Comparison of ENCODE assay signal across 19 cellular contexts in the genomic region with DNA sequence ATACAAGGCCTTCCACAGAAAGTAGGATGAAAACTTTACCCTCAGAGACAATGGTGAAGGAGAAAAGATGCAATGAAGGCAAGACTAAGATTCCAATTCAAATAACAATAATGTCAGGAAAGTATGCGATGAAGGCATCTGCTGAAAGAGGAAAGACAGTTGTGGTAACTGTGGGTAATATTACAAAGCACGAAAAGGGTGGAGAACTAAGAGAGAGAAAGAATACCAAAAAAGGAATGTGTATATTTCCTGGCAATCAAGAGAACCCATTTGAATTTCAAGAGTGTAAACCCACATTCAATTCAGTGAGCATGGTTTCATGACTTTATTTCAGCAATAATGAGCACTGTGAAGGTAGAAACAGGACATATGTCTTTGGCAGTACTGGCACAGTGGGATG.
DNase-seq lines count a peak whose midpoint lies in the region; ATAC-seq, FAIRE-seq and TF ChIP-seq lines count a peak whose summit lies in the region.
"Had no signal": no experiment of that assay in that cellular context is flagged by ENCODE, and none has a peak within 500 bp of the region (broad histone marks: within the 10 kb centered on the region; RNA-seq: fewer than 3 reads in every experiment).

No MANE protein-coding gene starts in this region.

- H3K79me2 ChIP-seq in endothelial cell of umbilical vein (ENCODE audit: control insufficient read depth, insufficient read depth, low read length) = no peaks in the 10 kb centered on the region

- dilution Hi-C loops in endothelial cell of umbilical vein (cut with MboI; ENCODE audit: extremely low pct_ligation_motif_present, low sequenced_read_pairs) = no loop called here

- H3K27me3 Mint-ChIP-seq in activated CD4-positive, alpha-beta T cell treated with anti-CD3 and anti-CD28 coated beads, Interleukin-2, amount 10 ng/mL, durations not matched to agents 24 days and 14 days = peaks cover 2% of the 10 kb centered on the region
- peaks cover 0 to 4% of the 10 kb centered on the region in 2 donors for H3K27me3 Mint-ChIP-seq in stimulated activated naive B cell treated with anti-CD40 and anti-IgM and Interleukin-4, amounts not matched to agents 10 μg/mL and 1 μg/mL and 100 μg/mL, for 72 hours
- H3K27me3 Mint-ChIP-seq: CD4-positive, CD25-positive, alpha-beta regulatory T cell had no signal

- no peak overlapping the region for H3K9ac ChIP-seq in endothelial cell of umbilical vein (replicated peaks; ENCODE audit: extremely low read depth, insufficient read depth, low read length)

- peak overlapping the region; percentile 83 for H3K4me2 ChIP-seq in endothelial cell of umbilical vein (ENCODE audit: insufficient read depth, low read length)

- H3K36me3 ChIP-seq in SJCRH30 = peaks cover 31% of the 10 kb centered on the region
- H3K36me3 ChIP-seq in endothelial cell of umbilical vein (ENCODE audit: control insufficient read depth in 2 of 2, extremely low read depth in 1 of 2, insufficient read depth in 2 of 2, low read length in 2 of 2) = no peaks in the 10 kb centered on the region
- H3K36me3 ChIP-seq: ascending aorta, upper lobe of left lung had no signal

- POLR2A ChIA-PET in endothelial cell of umbilical vein (lab: Charles Lee) = no interaction called here

- H3K4me1 ChIP-seq in SJCRH30 (peaks cover 19% of the 10 kb centered on the region), endothelial cell of umbilical vein (ENCODE audit: control insufficient read depth, extremely low read depth, insufficient read depth, low read length) (peaks cover 14% of the 10 kb centered on the region)

- H3K9me3 Mint-ChIP-seq in activated CD4-positive, alpha-beta T cell treated with anti-CD3 and anti-CD28 coated beads, Interleukin-2, amount 10 ng/mL, durations not matched to agents 24 days and 14 days = peaks cover 28% of the 10 kb centered on the region
- peaks cover 14 to 15% of the 10 kb centered on the region in 2 donors for H3K9me3 Mint-ChIP-seq in stimulated activated naive B cell treated with anti-CD40 and anti-IgM and Interleukin-4, amounts not matched to agents 10 μg/mL and 1 μg/mL and 100 μg/mL, for 72 hours
- H3K9me3 Mint-ChIP-seq: activated B cell treated with CpG ODN at 0.5 μM for 24 hours had no signal

- TF ChIP-seq CTCF in endothelial cell of umbilical vein (IDR thresholded peaks at IDR 0.05; ENCODE audit: extremely low read depth in 1 of 2, insufficient read depth in 1 of 2, low read depth in 1 of 2, low read length in 2 of 2) = no peak

- FAIRE-seq in endothelial cell of umbilical vein (lab: Jason Lieb, UNC) = no peak

- H3K4me1 Mint-ChIP-seq in activated CD4-positive, alpha-beta T cell treated with anti-CD3 and anti-CD28 coated beads, Interleukin-2, amount 10 ng/mL, durations not matched to agents 24 days and 14 days = peaks cover 24% of the 10 kb centered on the region
- peaks cover 18 to 54% of the 10 kb centered on the region in 2 donors for H3K4me1 Mint-ChIP-seq in stimulated activated naive B cell treated with anti-CD40 and anti-IgM and Interleukin-4, amounts not matched to agents 10 μg/mL and 1 μg/mL and 100 μg/mL, for 72 hours
- H3K4me1 Mint-ChIP-seq: CD4-positive, CD25-positive, alpha-beta regulatory T cell had no signal

- no peaks in the 10 kb centered on the region for H4K20me1 ChIP-seq in endothelial cell of umbilical vein (replicated peaks; ENCODE audit: control insufficient read depth, extremely low read depth, insufficient read depth, low read length)

- H3K27ac Mint-ChIP-seq in activated CD4-positive, alpha-beta T cell treated with anti-CD3 and anti-CD28 coated beads, Interleukin-2, amount 10 ng/mL, durations not matched to agents 24 days and 14 days = peak overlapping the region; percentile 79
- peak overlapping the region; percentile 76 for H3K27ac Mint-ChIP-seq in stimulated activated naive B cell treated with anti-CD40 and anti-IgM and Interleukin-4, amounts not matched to agents 10 μg/mL and 1 μg/mL and 100 μg/mL, for 72 hours
- H3K27ac Mint-ChIP-seq: activated B cell treated with CpG ODN at 0.5 μM for 24 hours; activated CD8-positive, alpha-beta memory T cell treated with anti-CD3 and anti-CD28 coated beads, Interleukin-2, amount 10 ng/mL, durations not matched to agents 7 days and 5 days; CD4-positive, CD25-positive, alpha-beta regulatory T cell; stimulated activated effector memory CD8-positive, alpha-beta T cell treated with anti-CD3 and anti-CD28 coated beads, Interleukin-12 subunit alpha, Interleukin-12 subunit beta, amount 100 ng/mL, for 72 hours; T-cell had no signal

- ATAC-seq in stimulated activated naive B cell treated with anti-CD40 and anti-IgM and Interleukin-4, amounts not matched to agents 10 μg/mL and 1 μg/mL and 100 μg/mL, for 72 hours (replicated peaks) = no peak
- no peak for ATAC-seq in GM18867 (IDR thresholded peaks at IDR 0.05; ENCODE audit: unreplicated experiment)
- ATAC-seq: activated CD8-positive, alpha-beta memory T cell treated with anti-CD3 and anti-CD28 coated beads, Interleukin-2, amount 10 ng/mL, durations not matched to agents 7 days and 5 days; stimulated activated effector memory CD8-positive, alpha-beta T cell treated with anti-CD3 and anti-CD28 coated beads, Interleukin-12 subunit alpha, Interleukin-12 subunit beta, amount 100 ng/mL, for 72 hours; T-cell had no signal

- intact Hi-C loops in activated CD4-positive, alpha-beta T cell treated with anti-CD3 and anti-CD28 coated beads, Interleukin-2, amount 10 ng/mL, durations not matched to agents 24 days and 14 days (cut with micrococcal nuclease) = loop anchor here (5.0 kb wide), 1 partner anchor 140 kb away; no protein-coding TSS in a partner anchor
- intact Hi-C loops in endothelial cell of umbilical vein (cut with micrococcal nuclease) = loop anchor here (5.0 kb wide), 1 partner anchor 45 kb away; no protein-coding TSS in a partner anchor

- CTCF ChIA-PET in endothelial cell of umbilical vein (lab: Charles Lee) = no interaction called here

- peak overlapping the region; percentile 7 for H3K27ac ChIP-seq in SJCRH30
- H3K27ac ChIP-seq in endothelial cell of umbilical vein (ENCODE audit: insufficient read depth, low read depth, low read length) = no peak overlapping the region

- H3K27me3 ChIP-seq in SJCRH30 (no peaks in the 10 kb centered on the region), endothelial cell of umbilical vein (ENCODE audit: control insufficient read depth in 2 of 2, insufficient read depth in 2 of 2, low read length in 2 of 2) (no peaks in the 10 kb centered on the region)
- H3K27me3 ChIP-seq: ascending aorta, upper lobe of left lung had no signal

- H3K4me3 Mint-ChIP-seq in activated CD4-positive, alpha-beta T cell treated with anti-CD3 and anti-CD28 coated beads, Interleukin-2, amount 10 ng/mL, durations not matched to agents 24 days and 14 days = peak overlapping the region; percentile 29
- H3K4me3 Mint-ChIP-seq in stimulated activated naive B cell treated with anti-CD40 and anti-IgM and Interleukin-4, amounts not matched to agents 10 μg/mL and 1 μg/mL and 100 μg/mL, for 72 hours = peak overlapping the region in 1 of 2 donors; percentile 5
- H3K4me3 Mint-ChIP-seq: activated B cell treated with CpG ODN at 0.5 μM for 24 hours; activated CD8-positive, alpha-beta memory T cell treated with anti-CD3 and anti-CD28 coated beads, Interleukin-2, amount 10 ng/mL, durations not matched to agents 7 days and 5 days; CD4-positive, CD25-positive, alpha-beta regulatory T cell; stimulated activated effector memory CD8-positive, alpha-beta T cell treated with anti-CD3 and anti-CD28 coated beads, Interleukin-12 subunit alpha, Interleukin-12 subunit beta, amount 100 ng/mL, for 72 hours; T-cell had no signal

- DNase-seq in activated CD4-positive, alpha-beta T cell treated with anti-CD3 and anti-CD28 coated beads, Interleukin-2, amount 10 ng/mL, durations not matched to agents 24 days and 14 days = no peak
- no peak for DNase-seq in activated CD4-positive, alpha-beta T cell treated with anti-CD3 and anti-CD28 coated beads for 4 hours
- DNase-seq in SJCRH30 (no peak), endothelial cell of umbilical vein (ENCODE audit: low read depth, low spot score) (no peak), T1000 (lab: John Stamatoyannopoulos, UW) (no peak), activated gamma-delta T cell (lab: John Stamatoyannopoulos, UW) (no peak)
- DNase-seq in stimulated activated naive B cell treated with anti-CD40 and anti-IgM and Interleukin-4, amounts not matched to agents 10 μg/mL and 1 μg/mL and 100 μg/mL, for 72 hours = no peak
- DNase-seq: activated B cell treated with CpG ODN at 0.5 μM for 24 hours; activated CD8-positive, alpha-beta memory T cell treated with anti-CD3 and anti-CD28 coated beads, Interleukin-2, amount 10 ng/mL, durations not matched to agents 7 days and 5 days; CD4-positive, CD25-positive, alpha-beta regulatory T cell; DMS53; NCI-H1436 treated with DMSO at 0.1 percent for 48 hours; posterior cingulate gyrus; RPMI8226; T-cell; upper lobe of left lung had no signal

- H3K4me3 ChIP-seq in SJCRH30 (no peak overlapping the region), endothelial cell of umbilical vein (replicated peaks in 1 of 3; ENCODE audit: insufficient read depth in 1 of 3, low read depth in 1 of 3, low read length in 3 of 3) (peak overlapping the region in 1 of 3 experiments; percentile 52)
- H3K4me3 ChIP-seq: upper lobe of left lung had no signal

- TF ChIP-seq POLR2A in endothelial cell of umbilical vein (IDR thresholded peaks at IDR 0.05; ENCODE audit: low read depth, low read length) = no peak

- BruUV-seq in endothelial cell of umbilical vein (replicated peaks; lab: Mats Ljungman, UMichigan) = no TSS peak

- H2AFZ ChIP-seq in endothelial cell of umbilical vein (ENCODE audit: low read depth, low read length) = peak overlapping the region; percentile 79

- H3K36me3 Mint-ChIP-seq in activated CD4-positive, alpha-beta T cell treated with anti-CD3 and anti-CD28 coated beads, Interleukin-2, amount 10 ng/mL, durations not matched to agents 24 days and 14 days (ENCODE audit: low read depth) = peaks cover 4% of the 10 kb centered on the region
- H3K36me3 Mint-ChIP-seq in stimulated activated naive B cell treated with anti-CD40 and anti-IgM and Interleukin-4, amounts not matched to agents 10 μg/mL and 1 μg/mL and 100 μg/mL, for 72 hours = peaks cover 6 to 10% of the 10 kb centered on the region in 2 donors
- H3K36me3 Mint-ChIP-seq: activated CD8-positive, alpha-beta memory T cell treated with anti-CD3 and anti-CD28 coated beads, Interleukin-2, amount 10 ng/mL, durations not matched to agents 7 days and 5 days; CD4-positive, CD25-positive, alpha-beta regulatory T cell; stimulated activated effector memory CD8-positive, alpha-beta T cell treated with anti-CD3 and anti-CD28 coated beads, Interleukin-12 subunit alpha, Interleukin-12 subunit beta, amount 100 ng/mL, for 72 hours; T-cell had no signal

- H3K9me3 ChIP-seq in SJCRH30 (replicated peaks) = peaks cover 5% of the 10 kb centered on the region; the same call in 1 of the 2 replicates
- H3K9me3 ChIP-seq in endothelial cell of umbilical vein (replicated peaks; ENCODE audit: control insufficient read depth, insufficient read depth, low read length) = no peaks in the 10 kb centered on the region

- no peaks in the 10 kb centered on the region for H3K9me1 ChIP-seq in endothelial cell of umbilical vein (replicated peaks; ENCODE audit: control insufficient read depth, extremely low read depth, insufficient read depth, low read length)

TF ChIP-seq in endothelial cell of umbilical vein, 7 proteins besides CTCF, POLR2A, EP300 and RAD21 (continues in another document):
- TF ChIP-seq MYC (IDR thresholded peaks at IDR 0.05; ENCODE audit: low read depth, low read length) = no peak
- no peak for TF ChIP-seq POLR2AphosphoS5 (IDR thresholded peaks at IDR 0.05; ENCODE audit: insufficient read depth, low read depth, low read length)
